Comparison of ENCODE assay signal across 1 cellular context in the genomic region with DNA sequence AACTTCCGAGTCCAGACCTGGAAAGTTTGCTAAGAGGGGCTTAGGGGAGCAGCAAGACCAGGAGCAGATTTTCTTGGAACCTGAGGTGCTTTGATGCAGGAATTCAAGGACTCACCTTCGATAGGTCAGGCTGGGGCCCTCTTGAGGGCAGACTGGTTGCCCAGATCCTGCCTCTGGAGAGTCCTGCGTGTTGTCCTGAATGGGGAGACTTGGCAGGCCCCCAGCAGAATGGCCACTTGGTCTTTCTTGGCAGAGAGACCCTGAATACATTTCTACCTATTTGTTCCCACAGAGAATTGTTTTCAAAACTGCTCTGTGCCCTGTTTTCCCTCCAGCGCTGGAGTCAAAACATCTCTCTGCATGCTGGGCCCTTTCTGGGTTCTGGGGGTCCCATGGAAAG.
TF ChIP-seq lines count a peak whose summit lies in the region.

No MANE protein-coding gene starts in this region.

TF ChIP-seq in GM23338, 12 proteins besides CTCF, POLR2A, EP300 and RAD21:
- TF ChIP-seq, protein P1, sequence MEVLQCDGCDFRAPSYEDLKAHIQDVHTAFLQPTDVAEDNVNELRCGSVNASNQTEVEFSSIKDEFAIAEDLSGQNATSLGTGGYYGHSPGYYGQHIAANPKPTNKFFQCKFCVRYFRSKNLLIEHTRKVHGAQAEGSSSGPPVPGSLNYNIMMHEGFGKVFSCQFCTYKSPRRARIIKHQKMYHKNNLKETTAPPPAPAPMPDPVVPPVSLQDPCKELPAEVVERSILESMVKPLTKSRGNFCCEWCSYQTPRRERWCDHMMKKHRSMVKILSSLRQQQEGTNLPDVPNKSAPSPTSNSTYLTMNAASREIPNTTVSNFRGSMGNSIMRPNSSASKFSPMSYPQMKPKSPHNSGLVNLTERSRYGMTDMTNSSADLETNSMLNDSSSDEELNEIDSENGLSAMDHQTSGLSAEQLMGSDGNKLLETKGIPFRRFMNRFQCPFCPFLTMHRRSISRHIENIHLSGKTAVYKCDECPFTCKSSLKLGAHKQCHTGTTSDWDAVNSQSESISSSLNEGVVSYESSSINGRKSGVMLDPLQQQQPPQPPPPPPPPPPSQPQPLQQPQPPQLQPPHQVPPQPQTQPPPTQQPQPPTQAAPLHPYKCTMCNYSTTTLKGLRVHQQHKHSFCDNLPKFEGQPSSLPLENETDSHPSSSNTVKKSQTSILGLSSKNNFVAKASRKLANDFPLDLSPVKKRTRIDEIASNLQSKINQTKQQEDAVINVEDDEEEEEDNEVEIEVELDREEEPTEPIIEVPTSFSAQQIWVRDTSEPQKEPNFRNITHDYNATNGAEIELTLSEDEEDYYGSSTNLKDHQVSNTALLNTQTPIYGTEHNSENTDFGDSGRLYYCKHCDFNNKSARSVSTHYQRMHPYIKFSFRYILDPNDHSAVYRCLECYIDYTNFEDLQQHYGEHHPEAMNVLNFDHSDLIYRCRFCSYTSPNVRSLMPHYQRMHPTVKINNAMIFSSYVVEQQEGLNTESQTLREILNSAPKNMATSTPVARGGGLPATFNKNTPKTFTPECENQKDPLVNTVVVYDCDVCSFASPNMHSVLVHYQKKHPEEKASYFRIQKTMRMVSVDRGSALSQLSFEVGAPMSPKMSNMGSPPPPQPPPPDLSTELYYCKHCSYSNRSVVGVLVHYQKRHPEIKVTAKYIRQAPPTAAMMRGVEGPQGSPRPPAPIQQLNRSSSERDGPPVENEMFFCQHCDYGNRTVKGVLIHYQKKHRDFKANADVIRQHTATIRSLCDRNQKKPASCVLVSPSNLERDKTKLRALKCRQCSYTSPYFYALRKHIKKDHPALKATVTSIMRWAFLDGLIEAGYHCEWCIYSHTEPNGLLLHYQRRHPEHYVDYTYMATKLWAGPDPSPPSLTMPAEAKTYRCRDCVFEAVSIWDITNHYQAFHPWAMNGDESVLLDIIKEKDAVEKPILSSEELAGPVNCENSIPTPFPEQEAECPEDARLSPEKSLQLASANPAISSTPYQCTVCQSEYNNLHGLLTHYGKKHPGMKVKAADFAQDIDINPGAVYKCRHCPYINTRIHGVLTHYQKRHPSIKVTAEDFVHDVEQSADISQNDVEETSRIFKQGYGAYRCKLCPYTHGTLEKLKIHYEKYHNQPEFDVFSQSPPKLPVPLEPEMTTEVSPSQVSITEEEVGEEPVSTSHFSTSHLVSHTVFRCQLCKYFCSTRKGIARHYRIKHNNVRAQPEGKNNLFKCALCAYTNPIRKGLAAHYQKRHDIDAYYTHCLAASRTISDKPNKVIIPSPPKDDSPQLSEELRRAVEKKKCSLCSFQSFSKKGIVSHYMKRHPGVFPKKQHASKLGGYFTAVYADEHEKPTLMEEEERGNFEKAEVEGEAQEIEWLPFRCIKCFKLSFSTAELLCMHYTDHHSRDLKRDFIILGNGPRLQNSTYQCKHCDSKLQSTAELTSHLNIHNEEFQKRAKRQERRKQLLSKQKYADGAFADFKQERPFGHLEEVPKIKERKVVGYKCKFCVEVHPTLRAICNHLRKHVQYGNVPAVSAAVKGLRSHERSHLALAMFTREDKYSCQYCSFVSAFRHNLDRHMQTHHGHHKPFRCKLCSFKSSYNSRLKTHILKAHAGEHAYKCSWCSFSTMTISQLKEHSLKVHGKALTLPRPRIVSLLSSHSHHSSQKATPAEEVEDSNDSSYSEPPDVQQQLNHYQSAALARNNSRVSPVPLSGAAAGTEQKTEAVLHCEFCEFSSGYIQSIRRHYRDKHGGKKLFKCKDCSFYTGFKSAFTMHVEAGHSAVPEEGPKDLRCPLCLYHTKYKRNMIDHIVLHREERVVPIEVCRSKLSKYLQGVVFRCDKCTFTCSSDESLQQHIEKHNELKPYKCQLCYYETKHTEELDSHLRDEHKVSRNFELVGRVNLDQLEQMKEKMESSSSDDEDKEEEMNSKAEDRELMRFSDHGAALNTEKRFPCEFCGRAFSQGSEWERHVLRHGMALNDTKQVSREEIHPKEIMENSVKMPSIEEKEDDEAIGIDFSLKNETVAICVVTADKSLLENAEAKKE (CRISPR knock-in tag; IDR thresholded peaks at IDR 0.05), result no peak
- no peak for TF ChIP-seq JUNB (IDR thresholded peaks at IDR 0.05; ENCODE audit: unreplicated experiment)
TF ChIP-seq in GM23338: peak in this region for 0.
